In the genomic region with DNA sequence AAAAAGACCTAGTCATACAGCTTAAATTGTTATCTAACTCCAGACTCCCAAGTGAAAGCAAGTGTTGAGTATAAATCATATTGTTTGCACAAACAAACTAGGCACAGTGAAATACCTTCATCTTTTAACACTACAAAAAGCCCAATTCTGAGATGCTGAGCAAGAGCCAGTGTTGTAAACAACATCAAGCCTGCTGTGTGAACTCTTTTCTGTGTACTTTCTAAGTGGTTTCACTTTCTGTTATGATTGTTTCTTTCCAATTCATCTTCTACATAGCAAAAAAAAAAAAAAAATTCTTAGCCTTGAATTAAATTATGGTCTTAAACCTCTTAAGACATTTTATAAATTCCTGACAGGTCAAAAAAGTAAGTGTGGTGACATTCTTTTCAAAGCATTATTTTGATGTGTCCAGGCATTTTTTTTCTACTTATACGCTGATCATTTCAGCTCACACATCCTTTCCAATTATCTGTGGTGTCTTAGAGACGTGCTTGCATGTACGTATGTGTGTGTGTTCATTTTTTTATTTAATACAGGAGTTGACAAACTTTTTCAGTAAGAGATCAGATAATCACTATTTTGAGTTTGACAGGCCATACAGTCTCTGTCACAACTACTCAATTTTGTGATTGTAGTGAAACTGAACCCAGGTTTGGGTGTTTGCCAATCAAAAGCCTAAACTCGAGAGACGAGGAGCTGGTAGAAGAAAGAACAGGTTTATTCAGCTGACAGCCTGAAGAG, we compare ENCODE assay signal across 12 cellular contexts.
A peak's percentile ranks its signal among the peaks of the same experiment; 100 is the strongest.
DNase-seq lines count a peak whose midpoint lies in the region; ATAC-seq, FAIRE-seq and TF ChIP-seq lines count a peak whose summit lies in the region.
"Had no signal": no experiment of that assay in that cellular context is flagged by ENCODE, and none has a peak within 500 bp of the region (broad histone marks: within the 10 kb centered on the region; RNA-seq: fewer than 3 reads in every experiment).

No MANE protein-coding gene starts in this region.

- H3K9me3 ChIP-seq in A549 (no peaks in the 10 kb centered on the region; the same call in 2 of the 3 replicates), SU-DHL-6 (ENCODE audit: insufficient read depth, low read length) (no peaks in the 10 kb centered on the region), lower lobe of right lung (no peaks in the 10 kb centered on the region)
- H3K9me3 ChIP-seq: neutrophil had no signal

- H3K4me3 ChIP-seq in A549, result 0 out of 3 replicates have a peak overlapping the region, but pooled peaks have one; percentile 22
- peak overlapping the region; percentile 44 for H3K4me3 ChIP-seq in SU-DHL-6 (ENCODE audit: insufficient read depth, low read length, poor library complexity, severe bottlenecking)
- H3K4me3 ChIP-seq in lower lobe of right lung, result peak overlapping the region; percentile 48
- H3K4me3 ChIP-seq: lung had no signal

- H4K20me1 ChIP-seq in SU-DHL-6 (ENCODE audit: low read depth, low read length), result no peaks in the 10 kb centered on the region

- H3K27ac ChIP-seq in A549 (no peak overlapping the region), SU-DHL-6 (ENCODE audit: low read depth, low read length) (no peak overlapping the region), lower lobe of right lung (peak overlapping the region; percentile 24)
- H3K27ac ChIP-seq: neutrophil had no signal

- peak overlapping the region; percentile 56; the same call in 2 of the 3 replicates for H3K4me2 ChIP-seq in A549
- H3K4me2 ChIP-seq in SU-DHL-6 (ENCODE audit: low read depth, low read length, poor library complexity, severe bottlenecking), result peak overlapping the region; percentile 55

- no peak for FAIRE-seq in A549 (lab: Jason Lieb, UNC)

- no peak for TF ChIP-seq POLR2A in A549 (IDR thresholded peaks at IDR 0.05; ENCODE audit: low read length)

- no peaks in the 10 kb centered on the region for H3K27me3 ChIP-seq in SU-DHL-6 (ENCODE audit: low read length)
- no peaks in the 10 kb centered on the region for H3K27me3 ChIP-seq in lower lobe of right lung (ENCODE audit: low read depth)
- H3K27me3 ChIP-seq: neutrophil had no signal

- intact Hi-C loops in lower lobe of right lung (cut with DNase I), result no loop called here

- no peaks in the 10 kb centered on the region for H3K9me2 ChIP-seq in SU-DHL-6 (replicated peaks; ENCODE audit: insufficient read depth, low read length)

- CTCF ChIA-PET in A549 (lab: Yijun Ruan, JAX), result interaction anchor here (0.6 to 0.8 kb wide), 2 partner anchors 20 to 57 kb away, joined by 3 read pairs; no protein-coding TSS in a partner anchor

- H3K4me1 ChIP-seq in A549 (no peaks in the 10 kb centered on the region), lower lobe of right lung (no peaks in the 10 kb centered on the region)

- TF ChIP-seq RAD21 in A549 (conservative IDR thresholded peaks at IDR 0.05 in 1 of 2, IDR thresholded peaks at IDR 0.05 in 1 of 2), result no peak

- H3K9ac ChIP-seq in SU-DHL-6 (ENCODE audit: low read length), result peak overlapping the region; percentile 19; the same call in 1 of the 2 replicates

- no peak for DNase-seq in A549 (ENCODE audit: low read depth in 1 of 2, low spot score in 1 of 2)
- DNase-seq in lower lobe of right lung, result no peak
- no peak for DNase-seq in cerebellar nuclear complex (lab: John Stamatoyannopoulos, UW)
- no peak for DNase-seq in iPS-NIHi11 (ENCODE audit: low spot score)
- DNase-seq in germinal center (ENCODE audit: low spot score), result no peak
- DNase-seq: activated CD4-positive, alpha-beta memory T cell treated with anti-CD3 and anti-CD28 coated beads, Interleukin-2, amount 10 ng/mL, durations not matched to agents 7 days and 5 days; stimulated activated CD4-positive, alpha-beta T cell treated with anti-CD3 and anti-CD28 coated beads, Interleukin-12 subunit alpha, Interleukin-12 subunit beta, amount 100 ng/mL, for 4 hours had no signal

- POLR2A ChIA-PET in A549 (lab: Yijun Ruan, JAX), result no interaction called here

- WGBS in A549 (ENCODE audit: missing lambda C conversion rate), result 26% methylated on average over 5 of the region's 5 CpGs

- H3F3A ChIP-seq in SU-DHL-6 (ENCODE audit: insufficient read depth), result no peaks in the 10 kb centered on the region

- H2AFZ ChIP-seq in SU-DHL-6 (ENCODE audit: low read depth, low read length, severe bottlenecking), result peak overlapping the region; percentile 90

- TF ChIP-seq CTCF in A549 (IDR thresholded peaks at IDR 0.05) (no peak), SU-DHL-6 (IDR thresholded peaks at IDR 0.05; ENCODE audit: insufficient read depth, low read length, poor library complexity, severe bottlenecking) (no peak), lower lobe of right lung (IDR thresholded peaks at IDR 0.05) (no peak)

- ATAC-seq in A549 (peak in 1 of 2 experiments; percentile 13; a peak in 1 of 6 replicates), HG03432 (IDR thresholded peaks at IDR 0.05; ENCODE audit: unreplicated experiment) (peak; percentile 14), lower lobe of right lung (no peak), HG03108 (IDR thresholded peaks at IDR 0.05; ENCODE audit: unreplicated experiment) (no peak)

- no peaks in the 10 kb centered on the region for H3K79me2 ChIP-seq in SU-DHL-6 (ENCODE audit: insufficient read depth, low read length)

- no peak for TF ChIP-seq EP300 in A549 (IDR thresholded peaks at IDR 0.05)

- H3K36me3 ChIP-seq in SU-DHL-6 (ENCODE audit: low read length) (no peaks in the 10 kb centered on the region), lower lobe of right lung (no peaks in the 10 kb centered on the region)
- H3K36me3 ChIP-seq: neutrophil had no signal

TF ChIP-seq in A549, 52 proteins besides CTCF, POLR2A, EP300 and RAD21:
- TF ChIP-seq RCOR1 (IDR thresholded peaks at IDR 0.05; ENCODE audit: low read depth, low read length) (no peak), HEYL (CRISPR knock-in tag; IDR thresholded peaks at IDR 0.05) (no peak), MAFK (IDR thresholded peaks at IDR 0.05; ENCODE audit: partially characterized antibody) (no peak), USF2 (IDR thresholded peaks at IDR 0.05) (no peak), PBX3 (IDR thresholded peaks at IDR 0.05) (no peak), ATOH8 (CRISPR knock-in tag; IDR thresholded peaks at IDR 0.05; ENCODE audit: low read depth) (no peak), JUNB (IDR thresholded peaks at IDR 0.05) (no peak), ZC3H11A (IDR thresholded peaks at IDR 0.05) (no peak)
- TF ChIP-seq, protein P1, sequence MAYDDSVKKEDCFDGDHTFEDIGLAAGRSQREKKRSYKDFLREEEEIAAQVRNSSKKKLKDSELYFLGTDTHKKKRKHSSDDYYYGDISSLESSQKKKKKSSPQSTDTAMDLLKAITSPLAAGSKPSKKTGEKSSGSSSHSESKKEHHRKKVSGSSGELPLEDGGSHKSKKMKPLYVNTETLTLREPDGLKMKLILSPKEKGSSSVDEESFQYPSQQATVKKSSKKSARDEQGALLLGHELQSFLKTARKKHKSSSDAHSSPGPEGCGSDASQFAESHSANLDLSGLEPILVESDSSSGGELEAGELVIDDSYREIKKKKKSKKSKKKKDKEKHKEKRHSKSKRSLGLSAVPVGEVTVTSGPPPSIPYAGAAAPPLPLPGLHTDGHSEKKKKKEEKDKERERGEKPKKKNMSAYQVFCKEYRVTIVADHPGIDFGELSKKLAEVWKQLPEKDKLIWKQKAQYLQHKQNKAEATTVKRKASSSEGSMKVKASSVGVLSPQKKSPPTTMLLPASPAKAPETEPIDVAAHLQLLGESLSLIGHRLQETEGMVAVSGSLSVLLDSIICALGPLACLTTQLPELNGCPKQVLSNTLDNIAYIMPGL (CRISPR knock-in tag; IDR thresholded peaks at IDR 0.05; ENCODE audit: borderline replicate concordance), result no peak
